19 cellular contexts compared by ENCODE assay signal in the genomic region with DNA sequence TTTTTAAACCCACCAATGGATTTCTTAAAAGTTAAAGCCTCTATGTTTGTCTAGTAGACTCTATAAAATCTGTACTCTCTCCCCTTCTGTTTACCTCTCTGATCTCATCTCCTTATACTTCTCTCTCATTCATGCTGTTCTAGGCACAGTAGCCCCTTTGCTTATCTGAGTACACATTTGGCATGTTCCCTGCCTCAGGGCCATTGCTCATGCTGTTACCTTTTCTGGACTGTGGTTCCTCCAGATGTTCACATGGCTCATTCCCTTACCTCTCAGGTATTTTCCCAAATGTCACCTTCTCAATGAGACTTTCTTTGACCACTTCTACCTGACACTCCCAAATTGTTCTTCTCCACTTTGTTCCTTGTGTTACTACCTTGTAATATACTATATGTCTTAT.
DNase-seq lines count a peak whose midpoint lies in the region; ATAC-seq, FAIRE-seq and TF ChIP-seq lines count a peak whose summit lies in the region.
"Had no signal": no experiment of that assay in that cellular context is flagged by ENCODE, and none has a peak within 500 bp of the region (broad histone marks: within the 10 kb centered on the region; RNA-seq: fewer than 3 reads in every experiment).

No MANE protein-coding gene starts in this region.

- H3K36me3 Mint-ChIP-seq in activated T-cell treated with anti-CD3 and anti-CD28 coated beads, Interleukin-2, amount 50 U/mL, for 72 hours (ENCODE audit: insufficient read depth in 2 of 2), result peaks cover 0 to 1% of the 10 kb centered on the region in 2 donors
- peaks cover 10% of the 10 kb centered on the region for H3K36me3 Mint-ChIP-seq in activated T-cell treated with anti-CD3 and anti-CD28 coated beads, Interleukin-2, amount 50 U/mL, for 24 hours (ENCODE audit: low read depth)

- peak overlapping the region; percentile 5 for H3K27ac Mint-ChIP-seq in activated T-cell treated with anti-CD3 and anti-CD28 coated beads, Interleukin-2, amount 50 U/mL, for 72 hours
- no peak overlapping the region for H3K27ac Mint-ChIP-seq in activated T-cell treated with anti-CD3 and anti-CD28 coated beads, Interleukin-2, amount 50 U/mL, for 24 hours
- H3K27ac Mint-ChIP-seq: CD4-positive, alpha-beta T cell; H9 had no signal

- no peak for TF ChIP-seq EP300 in tibial nerve (IDR thresholded peaks at IDR 0.05)

- no peak overlapping the region for H3K4me2 ChIP-seq in keratinocyte (ENCODE audit: control insufficient read depth, extremely low read depth, insufficient read depth, low read depth, low read length)
- H3K4me2 ChIP-seq: A549 had no signal

- H3K9me1 ChIP-seq in keratinocyte (ENCODE audit: control insufficient read depth, extremely low read depth, insufficient read depth, low read length), result no peaks in the 10 kb centered on the region

- H3K36me3 ChIP-seq in bronchial epithelial cell (ENCODE audit: control insufficient read depth, insufficient read depth, low read length) (no peaks in the 10 kb centered on the region), keratinocyte (ENCODE audit: control insufficient read depth in 2 of 2, extremely low read depth in 1 of 2, insufficient read depth in 2 of 2, low read length in 2 of 2) (no peaks in the 10 kb centered on the region), tibial nerve (no peaks in the 10 kb centered on the region)

- H3K27ac ChIP-seq in keratinocyte (ENCODE audit: control insufficient read depth, insufficient read depth, low read length), result no peak overlapping the region
- no peak overlapping the region for H3K27ac ChIP-seq in tibial nerve
- H3K27ac ChIP-seq: 22Rv1, A549, C4-2B had no signal

- no peak for DNase-seq in activated T-cell treated with anti-CD3 and anti-CD28 coated beads, Interleukin-2, amount 50 U/mL, for 72 hours
- DNase-seq in activated T-cell treated with anti-CD3 and anti-CD28 coated beads, Interleukin-2, amount 50 U/mL, for 24 hours, result no peak
- DNase-seq in bronchial epithelial cell (ENCODE audit: low read depth) (peak; percentile 41), keratinocyte (ENCODE audit: low read depth, low spot score) (no peak), HUDEP-2 (lab: John Stamatoyannopoulos, UW; ENCODE audit: unreplicated experiment in 76 of 76) (no peak), tibial nerve (ENCODE audit: low spot score in 2 of 2) (no peak), NCI-H1105 (lab: John Stamatoyannopoulos, UW) (no peak)
- DNase-seq: AML-193; Caco-2; CD4-positive, alpha-beta T cell; H9 had no signal

- H3K4me3 Mint-ChIP-seq in activated T-cell treated with anti-CD3 and anti-CD28 coated beads, Interleukin-2, amount 50 U/mL, for 72 hours, result no peak overlapping the region
- H3K4me3 Mint-ChIP-seq in activated T-cell treated with anti-CD3 and anti-CD28 coated beads, Interleukin-2, amount 50 U/mL, for 24 hours, result no peak overlapping the region
- H3K4me3 Mint-ChIP-seq: CD4-positive, alpha-beta T cell; H9 had no signal

- no peaks in the 10 kb centered on the region for H3K27me3 ChIP-seq in bronchial epithelial cell (ENCODE audit: control insufficient read depth, insufficient read depth, low read length)
- H3K27me3 ChIP-seq in keratinocyte (ENCODE audit: control insufficient read depth, extremely low read depth, insufficient read depth, low read length), result no peaks in the 10 kb centered on the region
- H3K27me3 ChIP-seq in tibial nerve, result no peaks in the 10 kb centered on the region

- H3K4me1 Mint-ChIP-seq in activated T-cell treated with anti-CD3 and anti-CD28 coated beads, Interleukin-2, amount 50 U/mL, for 72 hours (ENCODE audit: low read depth), result no peaks in the 10 kb centered on the region
- H3K4me1 Mint-ChIP-seq in activated T-cell treated with anti-CD3 and anti-CD28 coated beads, Interleukin-2, amount 50 U/mL, for 24 hours (ENCODE audit: low read depth), result no peaks in the 10 kb centered on the region

- no peaks in the 10 kb centered on the region for H3K27me3 Mint-ChIP-seq in activated T-cell treated with anti-CD3 and anti-CD28 coated beads, Interleukin-2, amount 50 U/mL, for 72 hours (ENCODE audit: low read depth)
- H3K27me3 Mint-ChIP-seq in activated T-cell treated with anti-CD3 and anti-CD28 coated beads, Interleukin-2, amount 50 U/mL, for 24 hours, result no peaks in the 10 kb centered on the region
- H3K27me3 Mint-ChIP-seq: CD4-positive, alpha-beta T cell had no signal

- FAIRE-seq in bronchial epithelial cell (lab: Jason Lieb, UNC) (no peak), keratinocyte (lab: Jason Lieb, UNC) (peak; percentile 65)
- FAIRE-seq: D721Med, G401.6, GM12892, GM18507, H1 had no signal

- no peak for TF ChIP-seq POLR2A in tibial nerve (IDR thresholded peaks at IDR 0.05)

- TF ChIP-seq CTCF in bronchial epithelial cell (IDR thresholded peaks at IDR 0.05; ENCODE audit: insufficient read depth, low read length, severe bottlenecking), result no peak
- TF ChIP-seq CTCF in keratinocyte (optimal IDR thresholded peaks at IDR 0.05 in 1 of 3, IDR thresholded peaks at IDR 0.05 in 1 of 3, conservative IDR thresholded peaks at IDR 0.05 in 1 of 3; ENCODE audit: extremely low read depth in 1 of 3, insufficient read depth in 2 of 3, low read length in 3 of 3), result no peak
- TF ChIP-seq CTCF in tibial nerve (IDR thresholded peaks at IDR 0.05), result no peak

- H3K9me3 Mint-ChIP-seq in activated T-cell treated with anti-CD3 and anti-CD28 coated beads, Interleukin-2, amount 50 U/mL, for 72 hours, result no peaks in the 10 kb centered on the region
- H3K9me3 Mint-ChIP-seq in activated T-cell treated with anti-CD3 and anti-CD28 coated beads, Interleukin-2, amount 50 U/mL, for 24 hours, result no peaks in the 10 kb centered on the region
- H3K9me3 Mint-ChIP-seq: CD4-positive, alpha-beta T cell; H9 had no signal

- H4K20me1 ChIP-seq in keratinocyte (ENCODE audit: control insufficient read depth, extremely low read depth, insufficient read depth, low read length), result no peaks in the 10 kb centered on the region

- H3K9me3 ChIP-seq in keratinocyte (ENCODE audit: control insufficient read depth, low read depth, low read length), result no peaks in the 10 kb centered on the region
- H3K9me3 ChIP-seq in tibial nerve, result no peaks in the 10 kb centered on the region
- H3K9me3 ChIP-seq: A549, Caco-2 had no signal

- H3K4me3 ChIP-seq in bronchial epithelial cell (ENCODE audit: low read depth, low read length) (no peak overlapping the region), keratinocyte (ENCODE audit: control insufficient read depth in 2 of 3, extremely low read depth in 1 of 3, insufficient read depth in 2 of 3, low read depth in 1 of 3, low read length in 3 of 3) (no peak overlapping the region), tibial nerve (no peak overlapping the region)
- H3K4me3 ChIP-seq: A549 had no signal

- H2AFZ ChIP-seq in keratinocyte (ENCODE audit: control insufficient read depth, low read length), result no peak overlapping the region

- H3K4me1 ChIP-seq in keratinocyte (ENCODE audit: control insufficient read depth, extremely low read depth, insufficient read depth, low read length), result no peaks in the 10 kb centered on the region
- peaks cover 0 to 6% (median 0%) of the 10 kb centered on the region in 4 donors for H3K4me1 ChIP-seq in tibial nerve
- H3K4me1 ChIP-seq: Caco-2 had no signal

- dilution Hi-C loops in keratinocyte (cut with MboI; ENCODE audit: extremely low pct_ligation_motif_present, low sequenced_read_pairs), result no loop called here

- no peak for ATAC-seq in activated T-cell treated with anti-CD3 and anti-CD28 coated beads, Interleukin-2, amount 50 U/mL, for 72 hours (replicated peaks in 1 of 2)
- ATAC-seq: A549 had no signal

- H3K9ac ChIP-seq in keratinocyte (ENCODE audit: control insufficient read depth, extremely low read depth, insufficient read depth, low read length), result no peak overlapping the region

- H3K79me2 ChIP-seq in keratinocyte (ENCODE audit: control insufficient read depth, insufficient read depth, low read length), result no peaks in the 10 kb centered on the region
